Comparison of ENCODE assay signal across 25 cellular contexts in the genomic region with DNA sequence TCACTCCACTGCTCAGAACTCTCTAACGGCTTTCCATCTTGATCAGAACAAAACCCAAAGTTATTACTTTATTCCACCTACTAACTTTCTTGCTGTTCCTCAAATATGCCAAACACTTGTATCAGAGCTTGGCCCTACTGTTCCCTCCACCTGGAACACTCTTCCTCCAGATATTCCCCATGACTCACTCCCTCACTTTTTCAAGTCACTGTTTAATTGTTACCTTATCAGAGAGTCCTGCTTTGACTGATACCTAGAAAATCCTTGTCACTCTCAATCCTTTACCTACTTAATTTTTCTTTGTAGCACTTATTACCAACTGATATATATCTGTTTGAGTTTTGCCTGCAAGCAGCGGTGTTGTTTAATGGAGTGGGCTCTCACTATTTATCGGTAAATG.
"Had no signal": no experiment of that assay in that cellular context is flagged by ENCODE, and none has a peak within 500 bp of the region (broad histone marks: within the 10 kb centered on the region; RNA-seq: fewer than 3 reads in every experiment).

No MANE protein-coding gene starts in this region.

- H3K27me3 Mint-ChIP-seq: naive thymus-derived CD8-positive, alpha-beta T cell; stimulated activated naive B cell treated with anti-CD40 and anti-IgM and Interleukin-4, amounts not matched to agents 10 μg/mL and 1 μg/mL and 100 μg/mL, for 72 hours had no signal

- H3K27me3 ChIP-seq: left lung, ovary, stomach, testis, thyroid gland, transverse colon, upper lobe of left lung, vagina had no signal

- H3K9me3 ChIP-seq: left lung, lower lobe of right lung, ovary, stomach, testis, thyroid gland, transverse colon, upper lobe of left lung, vagina had no signal

- FAIRE-seq: keratinocyte had no signal

- H3K4me3 Mint-ChIP-seq: naive thymus-derived CD8-positive, alpha-beta T cell; stimulated activated naive B cell treated with anti-CD40 and anti-IgM and Interleukin-4, amounts not matched to agents 10 μg/mL and 1 μg/mL and 100 μg/mL, for 72 hours had no signal

- H3K36me3 ChIP-seq: left lung, lower lobe of right lung, ovary, stomach, thyroid gland, transverse colon, upper lobe of left lung, vagina had no signal

- H3K36me3 Mint-ChIP-seq: naive thymus-derived CD8-positive, alpha-beta T cell had no signal

- H3K4me1 ChIP-seq: testis had no signal

- H3K27ac ChIP-seq: left lung, lower lobe of right lung, ovary, skin epidermis, stomach, testis, thyroid gland, transverse colon, upper lobe of left lung, vagina had no signal

- DNase-seq: hippocampal formation; kidney glomerular epithelial cell; left colon; left lung; lower lobe of right lung; mammary epithelial cell; mesenchymal stem cell; naive thymus-derived CD8-positive, alpha-beta T cell; ovary; stimulated activated CD4-positive, alpha-beta T cell treated with anti-CD3 and anti-CD28 coated beads, Interleukin-12 subunit alpha, Interleukin-12 subunit beta, amount 100 ng/mL, for 4 hours; stimulated activated CD4-positive, alpha-beta T cell treated with anti-CD3 and anti-CD28 coated beads, Interleukin-15, amount 100 ng/mL, for 24 hours; stimulated activated CD4-positive, alpha-beta T cell treated with anti-CD3 and anti-CD28 coated beads, Interleukin-2, amount 100 ng/mL, for 24 hours; stimulated activated CD4-positive, alpha-beta T cell treated with anti-CD3 and anti-CD28 coated beads, Interleukin-4, amount 100 ng/mL, for 1 hour; stimulated activated naive B cell treated with anti-CD40 and anti-IgM and Interleukin-4, amounts not matched to agents 10 μg/mL and 1 μg/mL and 100 μg/mL, for 72 hours; stimulated activated naive CD8-positive, alpha-beta T cell treated with anti-CD3 and anti-CD28 coated beads, Interleukin-15, Interleukin-2, amounts not matched to agents 100 U/mL and 50 U/mL, for 24 hours; stomach; testis; thyroid gland; transverse colon; upper lobe of left lung had no signal

- H3K4me3 ChIP-seq: left lung, lower lobe of right lung, ovary, skin epidermis, stomach, testis, thyroid gland, transverse colon, upper lobe of left lung, vagina had no signal

- H3K9me3 Mint-ChIP-seq: naive thymus-derived CD8-positive, alpha-beta T cell; stimulated activated naive B cell treated with anti-CD40 and anti-IgM and Interleukin-4, amounts not matched to agents 10 μg/mL and 1 μg/mL and 100 μg/mL, for 72 hours had no signal

- H3K27ac Mint-ChIP-seq: progenitor cell of endocrine pancreas; stimulated activated naive B cell treated with anti-CD40 and anti-IgM and Interleukin-4, amounts not matched to agents 10 μg/mL and 1 μg/mL and 100 μg/mL, for 72 hours had no signal

- ATAC-seq: left colon; left lung; lower lobe of right lung; naive thymus-derived CD8-positive, alpha-beta T cell; sciatic nerve; stimulated activated naive B cell treated with anti-CD40 and anti-IgM and Interleukin-4, amounts not matched to agents 10 μg/mL and 1 μg/mL and 100 μg/mL, for 72 hours; stimulated activated naive CD8-positive, alpha-beta T cell treated with anti-CD3 and anti-CD28 coated beads, Interleukin-15, Interleukin-2, amounts not matched to agents 100 U/mL and 50 U/mL, for 24 hours had no signal
